In genomic region chr1:31181515-31182343, GRCh38 we compare ENCODE assay signal across 8 cellular contexts. TPM values are rescaled to one million over a fixed set of nuclear protein-coding genes. Genes with fewer than 3 reads are reported as not detected.
A peak's percentile ranks its signal among the peaks of the same experiment; 100 is the strongest.
DNase-seq lines count a peak whose midpoint lies in the region; ATAC-seq and TF ChIP-seq lines count a peak whose summit lies in the region.

No MANE protein-coding gene starts in this region.

- H3K27me3 Mint-ChIP-seq in activated T-helper 17 cell treated with anti-CD3 and anti-CD28 coated beads, Interleukin-2, amount 50 U/mL, for 72 hours = peaks cover 27% of the 10 kb centered on the region

- no peak overlapping the region for H3K27ac Mint-ChIP-seq in activated T-helper 17 cell treated with anti-CD3 and anti-CD28 coated beads, Interleukin-2, amount 50 U/mL, for 72 hours

- peaks cover 4% of the 10 kb centered on the region for H3K4me1 Mint-ChIP-seq in activated T-helper 17 cell treated with anti-CD3 and anti-CD28 coated beads, Interleukin-2, amount 50 U/mL, for 72 hours

- 3 to 12% (median 9%) methylated on average over 52 of the region's 52 CpGs for WGBS in ovary, 3 donors

- no peak overlapping the region for H3K27ac ChIP-seq in ovary

- TF ChIP-seq POLR2A in ovary (IDR thresholded peaks at IDR 0.05) = no peak

- no peaks in the 10 kb centered on the region for H3K4me1 ChIP-seq in ovary (ENCODE audit: insufficient read depth)

- peak in 2 of 3 donors; percentile 28 to 37 for TF ChIP-seq CTCF in ovary (IDR thresholded peaks at IDR 0.05)

- peak; percentile 36 to 37 for DNase-seq in NCI-H2081 (lab: John Stamatoyannopoulos, UW)
- DNase-seq in NCI-H2081 treated with DMSO at 0.1 percent for 48 hours (lab: John Stamatoyannopoulos, UW) = no peak
- peak; percentile 69 for DNase-seq in NCI-H526 treated with DMSO at 0.1 percent for 48 hours (lab: John Stamatoyannopoulos, UW)
- peak; percentile 72 for DNase-seq in germinal center (ENCODE audit: low spot score)
- DNase-seq in ovary = peak in 3 of 5 donors; percentile 25 to 77 (median 59)

- H3K27me3 ChIP-seq in ovary = no peaks in the 10 kb centered on the region

- intact Hi-C loops in ovary (cut with DNase I) = loop anchor here (5.0 to 10.0 kb wide), 3 partner anchors 241 to 363 kb away; no protein-coding TSS in a partner anchor

- ATAC-seq in activated T-helper 17 cell treated with anti-CD3 and anti-CD28 coated beads, Interleukin-2, amount 50 U/mL, for 72 hours (replicated peaks) = peak; percentile 64
- ATAC-seq in HG03439 (IDR thresholded peaks at IDR 0.05; ENCODE audit: unreplicated experiment) (no peak), GM21447 (IDR thresholded peaks at IDR 0.05; ENCODE audit: unreplicated experiment) (no peak)

- H3K4me3 Mint-ChIP-seq in activated T-helper 17 cell treated with anti-CD3 and anti-CD28 coated beads, Interleukin-2, amount 50 U/mL, for 72 hours = peak overlapping the region; percentile 30

- no peaks in the 10 kb centered on the region for H3K36me3 Mint-ChIP-seq in activated T-helper 17 cell treated with anti-CD3 and anti-CD28 coated beads, Interleukin-2, amount 50 U/mL, for 72 hours (ENCODE audit: low read depth)

- H3K4me3 ChIP-seq in ovary = no peak overlapping the region

- H3K9me3 ChIP-seq in ovary = no peaks in the 10 kb centered on the region

- H3K36me3 ChIP-seq in ovary = no peaks in the 10 kb centered on the region

- H3K9me3 Mint-ChIP-seq in activated T-helper 17 cell treated with anti-CD3 and anti-CD28 coated beads, Interleukin-2, amount 50 U/mL, for 72 hours = no peaks in the 10 kb centered on the region

- TF ChIP-seq EP300 in ovary (IDR thresholded peaks at IDR 0.05) = no peak

RNA-seq across cellular contexts. Expression of gene NKAIN1, which starts 58.0 kb away (rescaled TPM):
- not detected for total RNA-seq in activated T-helper 17 cell treated with anti-CD3 and anti-CD28 coated beads, Interleukin-2, amount 50 U/mL, for 72 hours
- under 1 TPM; 0.12 to 0.46 (median 0.23) TPM for total RNA-seq in ovary
- 1 to 10 TPM in 1 of 2 donors, under 1 TPM in 1; 0.05 to 1.2 TPM for polyA plus RNA-seq in ovary
